In the genomic region with DNA sequence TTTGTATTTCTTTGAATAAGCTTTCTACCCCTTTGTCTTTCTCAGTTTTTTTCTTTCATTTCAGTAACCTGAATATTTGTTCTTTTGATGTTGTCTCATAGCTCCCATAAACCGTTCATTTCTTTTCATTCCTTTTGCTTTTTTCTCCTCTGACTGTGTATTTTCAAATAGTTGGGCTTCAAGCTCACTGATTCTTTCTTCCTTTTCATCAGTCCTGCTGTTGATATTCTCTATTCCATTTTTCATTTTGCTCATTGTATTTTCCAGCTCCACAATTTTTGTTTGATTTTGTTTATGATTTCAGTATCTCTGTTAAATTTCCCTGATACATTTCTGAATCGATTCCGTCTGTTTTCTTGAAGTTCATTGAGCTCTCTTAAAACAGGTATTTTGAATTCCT, we compare ENCODE assay signal across 1 cellular context.
TF ChIP-seq lines count a peak whose summit lies in the region.

No MANE protein-coding gene starts in this region.

TF ChIP-seq in HepG2, 621 proteins besides CTCF, POLR2A, EP300 and RAD21 (continued from another document):
- TF ChIP-seq, protein P1, sequence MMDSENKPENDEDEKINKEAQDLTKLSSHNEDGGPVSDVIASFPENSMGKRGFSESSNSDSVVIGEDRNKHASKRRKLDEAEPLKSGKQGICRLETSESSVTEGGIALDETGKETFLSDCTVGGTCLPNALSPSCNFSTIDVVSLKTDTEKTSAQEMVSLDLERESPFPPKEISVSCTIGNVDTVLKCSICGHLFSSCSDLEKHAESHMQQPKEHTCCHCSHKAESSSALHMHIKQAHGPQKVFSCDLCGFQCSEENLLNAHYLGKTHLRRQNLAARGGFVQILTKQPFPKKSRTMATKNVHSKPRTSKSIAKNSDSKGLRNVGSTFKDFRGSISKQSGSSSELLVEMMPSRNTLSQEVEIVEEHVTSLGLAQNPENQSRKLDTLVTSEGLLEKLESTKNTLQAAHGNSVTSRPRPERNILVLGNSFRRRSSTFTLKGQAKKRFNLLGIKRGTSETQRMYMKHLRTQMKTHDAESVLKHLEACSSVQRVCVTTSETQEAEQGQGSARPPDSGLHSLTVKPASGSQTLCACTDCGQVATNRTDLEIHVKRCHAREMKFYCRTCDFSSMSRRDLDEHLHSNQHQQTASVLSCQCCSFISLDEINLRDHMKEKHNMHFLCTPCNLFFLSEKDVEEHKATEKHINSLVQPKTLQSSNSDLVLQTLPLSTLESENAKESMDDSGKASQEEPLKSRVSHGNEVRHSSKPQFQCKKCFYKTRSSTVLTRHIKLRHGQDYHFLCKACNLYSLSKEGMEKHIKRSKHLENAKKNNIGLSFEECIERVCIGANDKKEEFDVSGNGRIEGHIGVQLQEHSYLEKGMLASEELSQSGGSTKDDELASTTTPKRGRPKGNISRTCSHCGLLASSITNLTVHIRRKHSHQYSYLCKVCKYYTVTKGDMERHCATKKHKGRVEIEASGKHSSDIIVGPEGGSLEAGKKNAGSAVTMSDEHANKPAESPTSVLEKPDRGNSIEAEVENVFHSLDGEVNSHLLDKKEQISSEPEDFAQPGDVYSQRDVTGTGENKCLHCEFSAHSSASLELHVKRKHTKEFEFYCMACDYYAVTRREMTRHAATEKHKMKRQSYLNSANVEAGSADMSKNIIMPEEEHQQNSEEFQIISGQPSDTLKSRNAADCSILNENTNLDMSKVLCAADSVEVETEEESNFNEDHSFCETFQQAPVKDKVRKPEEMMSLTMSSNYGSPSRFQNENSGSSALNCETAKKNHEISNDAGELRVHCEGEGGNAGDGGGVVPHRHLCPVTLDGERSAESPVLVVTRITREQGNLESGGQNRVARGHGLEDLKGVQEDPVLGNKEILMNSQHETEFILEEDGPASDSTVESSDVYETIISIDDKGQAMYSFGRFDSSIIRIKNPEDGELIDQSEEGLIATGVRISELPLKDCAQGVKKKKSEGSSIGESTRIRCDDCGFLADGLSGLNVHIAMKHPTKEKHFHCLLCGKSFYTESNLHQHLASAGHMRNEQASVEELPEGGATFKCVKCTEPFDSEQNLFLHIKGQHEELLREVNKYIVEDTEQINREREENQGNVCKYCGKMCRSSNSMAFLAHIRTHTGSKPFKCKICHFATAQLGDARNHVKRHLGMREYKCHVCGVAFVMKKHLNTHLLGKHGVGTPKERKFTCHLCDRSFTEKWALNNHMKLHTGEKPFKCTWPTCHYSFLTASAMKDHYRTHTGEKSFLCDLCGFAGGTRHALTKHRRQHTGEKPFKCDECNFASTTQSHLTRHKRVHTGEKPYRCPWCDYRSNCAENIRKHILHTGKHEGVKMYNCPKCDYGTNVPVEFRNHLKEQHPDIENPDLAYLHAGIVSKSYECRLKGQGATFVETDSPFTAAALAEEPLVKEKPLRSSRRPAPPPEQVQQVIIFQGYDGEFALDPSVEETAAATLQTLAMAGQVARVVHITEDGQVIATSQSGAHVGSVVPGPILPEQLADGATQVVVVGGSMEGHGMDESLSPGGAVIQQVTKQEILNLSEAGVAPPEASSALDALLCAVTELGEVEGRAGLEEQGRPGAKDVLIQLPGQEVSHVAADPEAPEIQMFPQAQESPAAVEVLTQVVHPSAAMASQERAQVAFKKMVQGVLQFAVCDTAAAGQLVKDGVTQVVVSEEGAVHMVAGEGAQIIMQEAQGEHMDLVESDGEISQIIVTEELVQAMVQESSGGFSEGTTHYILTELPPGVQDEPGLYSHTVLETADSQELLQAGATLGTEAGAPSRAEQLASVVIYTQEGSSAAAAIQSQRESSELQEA (CRISPR knock-in tag; IDR thresholded peaks at IDR 0.05; ENCODE audit: not compliant biosample characterization): no peak
- TF ChIP-seq, protein P2, sequence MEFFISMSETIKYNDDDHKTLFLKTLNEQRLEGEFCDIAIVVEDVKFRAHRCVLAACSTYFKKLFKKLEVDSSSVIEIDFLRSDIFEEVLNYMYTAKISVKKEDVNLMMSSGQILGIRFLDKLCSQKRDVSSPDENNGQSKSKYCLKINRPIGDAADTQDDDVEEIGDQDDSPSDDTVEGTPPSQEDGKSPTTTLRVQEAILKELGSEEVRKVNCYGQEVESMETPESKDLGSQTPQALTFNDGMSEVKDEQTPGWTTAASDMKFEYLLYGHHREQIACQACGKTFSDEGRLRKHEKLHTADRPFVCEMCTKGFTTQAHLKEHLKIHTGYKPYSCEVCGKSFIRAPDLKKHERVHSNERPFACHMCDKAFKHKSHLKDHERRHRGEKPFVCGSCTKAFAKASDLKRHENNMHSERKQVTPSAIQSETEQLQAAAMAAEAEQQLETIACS (CRISPR knock-in tag; IDR thresholded peaks at IDR 0.05): no peak
- no peak for TF ChIP-seq ZNF891 (CRISPR knock-in tag; IDR thresholded peaks at IDR 0.05)
- TF ChIP-seq, protein P3, sequence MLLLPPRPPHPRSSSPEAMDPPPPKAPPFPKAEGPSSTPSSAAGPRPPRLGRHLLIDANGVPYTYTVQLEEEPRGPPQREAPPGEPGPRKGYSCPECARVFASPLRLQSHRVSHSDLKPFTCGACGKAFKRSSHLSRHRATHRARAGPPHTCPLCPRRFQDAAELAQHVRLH (CRISPR knock-in tag; IDR thresholded peaks at IDR 0.05; ENCODE audit: borderline replicate concordance, low read depth): no peak
